1 cellular context compared by ENCODE assay signal in the genomic region with DNA sequence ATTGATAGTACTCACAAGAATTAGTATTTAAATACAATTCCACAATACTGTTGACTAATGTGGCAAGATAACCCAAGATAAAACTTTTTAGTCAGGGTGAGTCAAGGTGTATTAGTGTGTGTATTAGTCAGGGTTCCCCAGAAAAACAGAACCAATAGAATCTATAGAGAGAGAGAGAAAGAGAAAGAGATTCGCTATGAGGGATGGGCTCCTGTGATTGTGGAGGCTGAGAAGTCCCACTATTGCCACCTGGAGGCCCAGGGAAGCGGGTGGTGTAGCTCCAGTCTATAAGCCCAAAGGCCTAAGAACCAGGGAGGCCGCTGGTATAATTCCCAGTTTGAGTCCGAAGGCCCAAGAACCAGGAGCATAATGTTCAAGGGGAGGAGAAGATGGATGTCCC.
A peak's percentile ranks its signal among the peaks of the same experiment; 100 is the strongest.
TF ChIP-seq lines count a peak whose summit lies in the region.

No MANE protein-coding gene starts in this region.

TF ChIP-seq in HepG2, 621 proteins besides CTCF, POLR2A, EP300 and RAD21:
- TF ChIP-seq TAF15 (IDR thresholded peaks at IDR 0.05; ENCODE audit: low read depth, low read length, poor library complexity, severe bottlenecking) = no peak
- TF ChIP-seq, protein P1, sequence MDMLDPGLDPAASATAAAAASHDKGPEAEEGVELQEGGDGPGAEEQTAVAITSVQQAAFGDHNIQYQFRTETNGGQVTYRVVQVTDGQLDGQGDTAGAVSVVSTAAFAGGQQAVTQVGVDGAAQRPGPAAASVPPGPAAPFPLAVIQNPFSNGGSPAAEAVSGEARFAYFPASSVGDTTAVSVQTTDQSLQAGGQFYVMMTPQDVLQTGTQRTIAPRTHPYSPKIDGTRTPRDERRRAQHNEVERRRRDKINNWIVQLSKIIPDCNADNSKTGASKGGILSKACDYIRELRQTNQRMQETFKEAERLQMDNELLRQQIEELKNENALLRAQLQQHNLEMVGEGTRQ (IDR thresholded peaks at IDR 0.05; ENCODE audit: low read depth, low read length) = no peak
- TF ChIP-seq, protein P1 (CRISPR knock-in tag; IDR thresholded peaks at IDR 0.05; ENCODE audit: borderline replicate concordance) = no peak
- no peak for TF ChIP-seq SKI (IDR thresholded peaks at IDR 0.05; ENCODE audit: partially characterized antibody)
- TF ChIP-seq SMC3 (IDR thresholded peaks at IDR 0.05; ENCODE audit: low read length) = peak; percentile 17; the same call in 1 of the 2 replicates
- TF ChIP-seq SNAPC4 (CRISPR knock-in tag; IDR thresholded peaks at IDR 0.05) = no peak
- no peak for TF ChIP-seq MIXL1 (CRISPR knock-in tag; IDR thresholded peaks at IDR 0.05)
- no peak for TF ChIP-seq CHD4 (IDR thresholded peaks at IDR 0.05; ENCODE audit: borderline replicate concordance, low read length)
- TF ChIP-seq, protein P2, sequence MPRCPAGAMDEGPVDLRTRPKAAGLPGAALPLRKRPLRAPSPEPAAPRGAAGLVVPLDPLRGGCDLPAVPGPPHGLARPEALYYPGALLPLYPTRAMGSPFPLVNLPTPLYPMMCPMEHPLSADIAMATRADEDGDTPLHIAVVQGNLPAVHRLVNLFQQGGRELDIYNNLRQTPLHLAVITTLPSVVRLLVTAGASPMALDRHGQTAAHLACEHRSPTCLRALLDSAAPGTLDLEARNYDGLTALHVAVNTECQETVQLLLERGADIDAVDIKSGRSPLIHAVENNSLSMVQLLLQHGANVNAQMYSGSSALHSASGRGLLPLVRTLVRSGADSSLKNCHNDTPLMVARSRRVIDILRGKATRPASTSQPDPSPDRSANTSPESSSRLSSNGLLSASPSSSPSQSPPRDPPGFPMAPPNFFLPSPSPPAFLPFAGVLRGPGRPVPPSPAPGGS (CRISPR knock-in tag; IDR thresholded peaks at IDR 0.05) = no peak
- TF ChIP-seq STAG1 (CRISPR knock-in tag; IDR thresholded peaks at IDR 0.05) = peak; percentile 27
- no peak for TF ChIP-seq ZNF124 (CRISPR knock-in tag; IDR thresholded peaks at IDR 0.05)
- TF ChIP-seq POLR2AphosphoS2 (IDR thresholded peaks at IDR 0.05; ENCODE audit: low read depth, low read length) = no peak
